1 cellular context compared by ENCODE assay signal in genomic region chr2:121071058-121071504, GRCh38.
TF ChIP-seq lines count a peak whose summit lies in the region.

No MANE protein-coding gene starts in this region.

TF ChIP-seq in K562, 482 proteins besides CTCF, POLR2A, EP300 and RAD21 (continued from another document):
- no peak for TF ChIP-seq PATZ1 (CRISPR knock-in tag; IDR thresholded peaks at IDR 0.05; ENCODE audit: borderline replicate concordance)
- peak; percentile 69 for TF ChIP-seq DEAF1 (CRISPR knock-in tag; IDR thresholded peaks at IDR 0.05)
- TF ChIP-seq RHOXF2B (CRISPR knock-in tag; conservative IDR thresholded peaks at IDR 0.05): no peak
- no peak for TF ChIP-seq XRCC3 (IDR thresholded peaks at IDR 0.05)
- no peak for TF ChIP-seq FOS (IDR thresholded peaks at IDR 0.05; ENCODE audit: extremely low read depth, insufficient read length)
- no peak for TF ChIP-seq ETV6 (IDR thresholded peaks at IDR 0.05; ENCODE audit: borderline replicate concordance in 1 of 2, low read depth in 2 of 2, low read length in 1 of 2)
- no peak for TF ChIP-seq ETV6 (CRISPR knock-in tag; IDR thresholded peaks at IDR 0.05; ENCODE audit: borderline replicate concordance)
- TF ChIP-seq HMGN3 (IDR thresholded peaks at IDR 0.05; ENCODE audit: borderline replicate concordance, extremely low read depth, insufficient read length, low read depth, low read length): no peak
- TF ChIP-seq ESRRB (CRISPR knock-in tag; IDR thresholded peaks at IDR 0.05; ENCODE audit: borderline replicate concordance): no peak
- TF ChIP-seq ZNF644 (tag; IDR thresholded peaks at IDR 0.05; ENCODE audit: low read depth): no peak
- TF ChIP-seq ARID3B (CRISPR knock-in tag; IDR thresholded peaks at IDR 0.05; ENCODE audit: borderline replicate concordance): no peak
- TF ChIP-seq ZNF696 (CRISPR knock-in tag; conservative IDR thresholded peaks at IDR 0.05): no peak
- TF ChIP-seq ZNF561 (CRISPR knock-in tag; conservative IDR thresholded peaks at IDR 0.05): no peak
- no peak for TF ChIP-seq IRF2 (CRISPR knock-in tag; IDR thresholded peaks at IDR 0.05)
- 0 out of 2 replicates have a peak, but pooled peaks have one; percentile 23 for TF ChIP-seq CC2D1A (IDR thresholded peaks at IDR 0.05)
- TF ChIP-seq HDAC2 (IDR thresholded peaks at IDR 0.05): no peak
- no peak for TF ChIP-seq NCOA2 (IDR thresholded peaks at IDR 0.05; ENCODE audit: partially characterized antibody in 2 of 2)
- peak; percentile 12; the same call in 1 of the 2 replicates for TF ChIP-seq ZBTB7A (IDR thresholded peaks at IDR 0.05; ENCODE audit: borderline replicate concordance, control insufficient read depth, low read depth, low read length)
- TF ChIP-seq ZNF124 (CRISPR knock-in tag; IDR thresholded peaks at IDR 0.05): no peak
- TF ChIP-seq MED1 (CRISPR knock-in tag; IDR thresholded peaks at IDR 0.05; ENCODE audit: borderline replicate concordance): no peak
- no peak for TF ChIP-seq AFF4 (CRISPR knock-in tag; IDR thresholded peaks at IDR 0.05)
- TF ChIP-seq E2F5 (CRISPR knock-in tag; IDR thresholded peaks at IDR 0.05): no peak
- no peak for TF ChIP-seq ELF1 (tag; IDR thresholded peaks at IDR 0.05)
- no peak for TF ChIP-seq TOE1 (IDR thresholded peaks at IDR 0.05; ENCODE audit: borderline replicate concordance)
- TF ChIP-seq TOE1 (CRISPR knock-in tag; IDR thresholded peaks at IDR 0.05; ENCODE audit: borderline replicate concordance, low read depth): no peak
- TF ChIP-seq ZNF282 (CRISPR knock-in tag; IDR thresholded peaks at IDR 0.05): no peak
- TF ChIP-seq HNRNPL (IDR thresholded peaks at IDR 0.05; ENCODE audit: low read depth, low read length): no peak
- no peak for TF ChIP-seq POLR2G (IDR thresholded peaks at IDR 0.05; ENCODE audit: low read depth, low read length)
- no peak for TF ChIP-seq CEBPB (tag; IDR thresholded peaks at IDR 0.05)
- TF ChIP-seq RBM15 (IDR thresholded peaks at IDR 0.05; ENCODE audit: insufficient read depth, low read length): no peak
- peak; percentile 31; the same call in 1 of the 2 replicates for TF ChIP-seq CREM (IDR thresholded peaks at IDR 0.05; ENCODE audit: low read depth)
- TF ChIP-seq ZNF384 (IDR thresholded peaks at IDR 0.05; ENCODE audit: low read depth, low read length): peak; percentile 78
- TF ChIP-seq ZNF347 (CRISPR knock-in tag; IDR thresholded peaks at IDR 0.05; ENCODE audit: low read depth): no peak
- no peak for TF ChIP-seq ZNF589 (CRISPR knock-in tag; IDR thresholded peaks at IDR 0.05; ENCODE audit: low read depth)
